ENCODE assay signal across 1 cellular context in genomic region chr1:45001576-45001975, GRCh38.
TF ChIP-seq lines count a peak whose summit lies in the region.

No MANE protein-coding gene starts in this region.

TF ChIP-seq in K562, 482 proteins besides CTCF, POLR2A, EP300 and RAD21:
- TF ChIP-seq RBFOX2 (IDR thresholded peaks at IDR 0.05; ENCODE audit: low read depth, low read length) = peak; percentile 31; the same call in 1 of the 2 replicates
